In the genomic region with DNA sequence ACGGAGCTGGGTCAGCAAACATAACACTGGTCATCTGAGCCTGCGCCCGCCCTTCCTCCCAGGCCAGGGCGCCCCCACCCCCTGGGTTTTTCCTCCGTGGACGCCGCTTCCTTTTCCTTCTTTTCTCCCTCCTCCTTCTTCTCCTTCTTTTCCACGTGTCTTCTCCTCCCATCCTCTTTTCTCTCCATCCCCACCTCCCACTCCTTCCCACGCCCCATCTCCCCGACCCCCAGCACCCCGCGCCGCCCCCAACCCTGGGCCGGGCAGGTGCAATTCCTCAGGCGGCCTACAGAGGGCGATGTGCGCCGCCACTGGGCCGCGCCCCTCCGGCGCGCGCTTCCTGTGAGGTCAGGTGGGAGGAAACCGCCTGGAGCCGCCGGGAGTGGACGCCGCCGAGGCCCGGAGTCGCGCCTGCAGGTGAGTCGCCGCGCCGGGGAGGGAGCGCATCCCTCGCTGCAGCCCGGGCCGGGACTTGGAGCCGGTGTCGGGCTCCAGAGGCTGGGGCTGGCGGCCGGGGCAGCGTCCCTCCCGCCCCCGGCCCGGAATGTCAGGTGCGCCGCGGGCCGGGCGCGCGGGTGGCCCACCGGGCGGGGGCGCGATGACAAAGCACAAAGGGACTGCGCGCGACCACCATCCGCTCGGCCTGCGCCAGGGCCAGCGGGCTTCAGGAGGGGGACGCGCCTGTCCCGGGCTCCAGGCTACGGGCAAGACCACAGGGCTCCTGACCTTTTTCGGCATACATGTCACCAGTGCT, we compare ENCODE assay signal across 1 cellular context.
TF ChIP-seq lines count a peak whose summit lies in the region.

A gene with protein sequence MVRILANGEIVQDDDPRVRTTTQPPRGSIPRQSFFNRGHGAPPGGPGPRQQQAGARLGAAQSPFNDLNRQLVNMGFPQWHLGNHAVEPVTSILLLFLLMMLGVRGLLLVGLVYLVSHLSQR (plus strand): TSS at position 351 of the 754 bp plus-strand sequence. CDS start 1,497 bp downstream, outside the sequence.

TF ChIP-seq in HEK293, 187 proteins besides CTCF, POLR2A, EP300 and RAD21 (continued from another document and continues in another):
- TF ChIP-seq, protein P1, sequence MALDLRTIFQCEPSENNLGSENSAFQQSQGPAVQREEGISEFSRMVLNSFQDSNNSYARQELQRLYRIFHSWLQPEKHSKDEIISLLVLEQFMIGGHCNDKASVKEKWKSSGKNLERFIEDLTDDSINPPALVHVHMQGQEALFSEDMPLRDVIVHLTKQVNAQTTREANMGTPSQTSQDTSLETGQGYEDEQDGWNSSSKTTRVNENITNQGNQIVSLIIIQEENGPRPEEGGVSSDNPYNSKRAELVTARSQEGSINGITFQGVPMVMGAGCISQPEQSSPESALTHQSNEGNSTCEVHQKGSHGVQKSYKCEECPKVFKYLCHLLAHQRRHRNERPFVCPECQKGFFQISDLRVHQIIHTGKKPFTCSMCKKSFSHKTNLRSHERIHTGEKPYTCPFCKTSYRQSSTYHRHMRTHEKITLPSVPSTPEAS (tag by site-specific recombination; IDR thresholded peaks at IDR 0.05) = no peak
- TF ChIP-seq ZNF394 (tag by site-specific recombination; IDR thresholded peaks at IDR 0.05; ENCODE audit: borderline replicate concordance) (no peak), ZFP37 (tag by site-specific recombination; IDR thresholded peaks at IDR 0.05) (no peak), ZNF658 (tag by site-specific recombination; IDR thresholded peaks at IDR 0.05) (no peak), ZNF677 (tag by site-specific recombination; IDR thresholded peaks at IDR 0.05) (peak; percentile 53; the same call in 1 of the 2 replicates), MYNN (tag by site-specific recombination; IDR thresholded peaks at IDR 0.05; ENCODE audit: borderline replicate concordance) (no peak), KLF9 (tag by site-specific recombination; IDR thresholded peaks at IDR 0.05; ENCODE audit: low read depth) (peak; percentile 92), ZNF133 (tag by site-specific recombination; IDR thresholded peaks at IDR 0.05) (no peak), REPIN1 (tag by site-specific recombination; IDR thresholded peaks at IDR 0.05; ENCODE audit: low read depth) (no peak), GLIS1 (tag by site-specific recombination; IDR thresholded peaks at IDR 0.05) (peak; percentile 83), ZNF140 (tag by site-specific recombination; IDR thresholded peaks at IDR 0.05) (no peak), ZNF223 (tag by site-specific recombination; IDR thresholded peaks at IDR 0.05) (no peak), ZNF830 (tag by site-specific recombination; IDR thresholded peaks at IDR 0.05; ENCODE audit: low read depth) (no peak), ZFP69B (tag by site-specific recombination; IDR thresholded peaks at IDR 0.05) (no peak), YY2 (tag by site-specific recombination; IDR thresholded peaks at IDR 0.05) (peak; percentile 41; the same call in 1 of the 2 replicates), ZNF19 (tag by site-specific recombination; IDR thresholded peaks at IDR 0.05; ENCODE audit: low read depth) (no peak), ZNF157 (tag by site-specific recombination; IDR thresholded peaks at IDR 0.05) (no peak), ZNF701 (tag by site-specific recombination; IDR thresholded peaks at IDR 0.05) (no peak), PRDM1 (tag by site-specific recombination; IDR thresholded peaks at IDR 0.05) (no peak), ZNF791 (tag by site-specific recombination; IDR thresholded peaks at IDR 0.05) (no peak; the same call in 1 of the 2 replicates), KLF7 (tag by site-specific recombination; IDR thresholded peaks at IDR 0.05; ENCODE audit: borderline replicate concordance) (peak; percentile 89), ZNF626 (tag by site-specific recombination; IDR thresholded peaks at IDR 0.05) (no peak), ZNF560 (tag by site-specific recombination; IDR thresholded peaks at IDR 0.05; ENCODE audit: borderline replicate concordance) (no peak), GLI4 (tag by site-specific recombination; IDR thresholded peaks at IDR 0.05) (0 out of 2 replicates have a peak, but pooled peaks have one; percentile 74), ZNF548 (tag by site-specific recombination; IDR thresholded peaks at IDR 0.05) (no peak), ZNF175 (tag by site-specific recombination; IDR thresholded peaks at IDR 0.05) (no peak)
- TF ChIP-seq, protein P2, sequence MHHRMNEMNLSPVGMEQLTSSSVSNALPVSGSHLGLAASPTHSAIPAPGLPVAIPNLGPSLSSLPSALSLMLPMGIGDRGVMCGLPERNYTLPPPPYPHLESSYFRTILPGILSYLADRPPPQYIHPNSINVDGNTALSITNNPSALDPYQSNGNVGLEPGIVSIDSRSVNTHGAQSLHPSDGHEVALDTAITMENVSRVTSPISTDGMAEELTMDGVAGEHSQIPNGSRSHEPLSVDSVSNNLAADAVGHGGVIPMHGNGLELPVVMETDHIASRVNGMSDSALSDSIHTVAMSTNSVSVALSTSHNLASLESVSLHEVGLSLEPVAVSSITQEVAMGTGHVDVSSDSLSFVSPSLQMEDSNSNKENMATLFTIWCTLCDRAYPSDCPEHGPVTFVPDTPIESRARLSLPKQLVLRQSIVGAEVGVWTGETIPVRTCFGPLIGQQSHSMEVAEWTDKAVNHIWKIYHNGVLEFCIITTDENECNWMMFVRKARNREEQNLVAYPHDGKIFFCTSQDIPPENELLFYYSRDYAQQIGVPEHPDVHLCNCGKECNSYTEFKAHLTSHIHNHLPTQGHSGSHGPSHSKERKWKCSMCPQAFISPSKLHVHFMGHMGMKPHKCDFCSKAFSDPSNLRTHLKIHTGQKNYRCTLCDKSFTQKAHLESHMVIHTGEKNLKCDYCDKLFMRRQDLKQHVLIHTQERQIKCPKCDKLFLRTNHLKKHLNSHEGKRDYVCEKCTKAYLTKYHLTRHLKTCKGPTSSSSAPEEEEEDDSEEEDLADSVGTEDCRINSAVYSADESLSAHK (tag by site-specific recombination; IDR thresholded peaks at IDR 0.05) = no peak
- TF ChIP-seq, protein P3, sequence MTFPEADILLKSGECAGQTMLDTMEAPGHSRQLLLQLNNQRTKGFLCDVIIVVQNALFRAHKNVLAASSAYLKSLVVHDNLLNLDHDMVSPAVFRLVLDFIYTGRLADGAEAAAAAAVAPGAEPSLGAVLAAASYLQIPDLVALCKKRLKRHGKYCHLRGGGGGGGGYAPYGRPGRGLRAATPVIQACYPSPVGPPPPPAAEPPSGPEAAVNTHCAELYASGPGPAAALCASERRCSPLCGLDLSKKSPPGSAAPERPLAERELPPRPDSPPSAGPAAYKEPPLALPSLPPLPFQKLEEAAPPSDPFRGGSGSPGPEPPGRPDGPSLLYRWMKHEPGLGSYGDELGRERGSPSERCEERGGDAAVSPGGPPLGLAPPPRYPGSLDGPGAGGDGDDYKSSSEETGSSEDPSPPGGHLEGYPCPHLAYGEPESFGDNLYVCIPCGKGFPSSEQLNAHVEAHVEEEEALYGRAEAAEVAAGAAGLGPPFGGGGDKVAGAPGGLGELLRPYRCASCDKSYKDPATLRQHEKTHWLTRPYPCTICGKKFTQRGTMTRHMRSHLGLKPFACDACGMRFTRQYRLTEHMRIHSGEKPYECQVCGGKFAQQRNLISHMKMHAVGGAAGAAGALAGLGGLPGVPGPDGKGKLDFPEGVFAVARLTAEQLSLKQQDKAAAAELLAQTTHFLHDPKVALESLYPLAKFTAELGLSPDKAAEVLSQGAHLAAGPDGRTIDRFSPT (tag by site-specific recombination; IDR thresholded peaks at IDR 0.05) = no peak
- TF ChIP-seq, protein P4, sequence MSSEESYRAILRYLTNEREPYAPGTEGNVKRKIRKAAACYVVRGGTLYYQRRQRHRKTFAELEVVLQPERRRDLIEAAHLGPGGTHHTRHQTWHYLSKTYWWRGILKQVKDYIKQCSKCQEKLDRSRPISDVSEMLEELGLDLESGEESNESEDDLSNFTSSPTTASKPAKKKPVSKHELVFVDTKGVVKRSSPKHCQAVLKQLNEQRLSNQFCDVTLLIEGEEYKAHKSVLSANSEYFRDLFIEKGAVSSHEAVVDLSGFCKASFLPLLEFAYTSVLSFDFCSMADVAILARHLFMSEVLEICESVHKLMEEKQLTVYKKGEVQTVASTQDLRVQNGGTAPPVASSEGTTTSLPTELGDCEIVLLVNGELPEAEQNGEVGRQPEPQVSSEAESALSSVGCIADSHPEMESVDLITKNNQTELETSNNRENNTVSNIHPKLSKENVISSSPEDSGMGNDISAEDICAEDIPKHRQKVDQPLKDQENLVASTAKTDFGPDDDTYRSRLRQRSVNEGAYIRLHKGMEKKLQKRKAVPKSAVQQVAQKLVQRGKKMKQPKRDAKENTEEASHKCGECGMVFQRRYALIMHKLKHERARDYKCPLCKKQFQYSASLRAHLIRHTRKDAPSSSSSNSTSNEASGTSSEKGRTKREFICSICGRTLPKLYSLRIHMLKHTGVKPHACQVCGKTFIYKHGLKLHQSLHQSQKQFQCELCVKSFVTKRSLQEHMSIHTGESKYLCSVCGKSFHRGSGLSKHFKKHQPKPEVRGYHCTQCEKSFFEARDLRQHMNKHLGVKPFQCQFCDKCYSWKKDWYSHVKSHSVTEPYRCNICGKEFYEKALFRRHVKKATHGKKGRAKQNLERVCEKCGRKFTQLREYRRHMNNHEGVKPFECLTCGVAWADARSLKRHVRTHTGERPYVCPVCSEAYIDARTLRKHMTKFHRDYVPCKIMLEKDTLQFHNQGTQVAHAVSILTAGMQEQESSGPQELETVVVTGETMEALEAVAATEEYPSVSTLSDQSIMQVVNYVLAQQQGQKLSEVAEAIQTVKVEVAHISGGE (tag by site-specific recombination; conservative IDR thresholded peaks at IDR 0.05; ENCODE audit: low read depth) = 0 out of 2 replicates have a peak, but pooled peaks have one; percentile 25
- TF ChIP-seq, protein P5, sequence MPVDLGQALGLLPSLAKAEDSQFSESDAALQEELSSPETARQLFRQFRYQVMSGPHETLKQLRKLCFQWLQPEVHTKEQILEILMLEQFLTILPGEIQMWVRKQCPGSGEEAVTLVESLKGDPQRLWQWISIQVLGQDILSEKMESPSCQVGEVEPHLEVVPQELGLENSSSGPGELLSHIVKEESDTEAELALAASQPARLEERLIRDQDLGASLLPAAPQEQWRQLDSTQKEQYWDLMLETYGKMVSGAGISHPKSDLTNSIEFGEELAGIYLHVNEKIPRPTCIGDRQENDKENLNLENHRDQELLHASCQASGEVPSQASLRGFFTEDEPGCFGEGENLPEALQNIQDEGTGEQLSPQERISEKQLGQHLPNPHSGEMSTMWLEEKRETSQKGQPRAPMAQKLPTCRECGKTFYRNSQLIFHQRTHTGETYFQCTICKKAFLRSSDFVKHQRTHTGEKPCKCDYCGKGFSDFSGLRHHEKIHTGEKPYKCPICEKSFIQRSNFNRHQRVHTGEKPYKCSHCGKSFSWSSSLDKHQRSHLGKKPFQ (tag by site-specific recombination; IDR thresholded peaks at IDR 0.05) = no peak
- TF ChIP-seq, protein P6, sequence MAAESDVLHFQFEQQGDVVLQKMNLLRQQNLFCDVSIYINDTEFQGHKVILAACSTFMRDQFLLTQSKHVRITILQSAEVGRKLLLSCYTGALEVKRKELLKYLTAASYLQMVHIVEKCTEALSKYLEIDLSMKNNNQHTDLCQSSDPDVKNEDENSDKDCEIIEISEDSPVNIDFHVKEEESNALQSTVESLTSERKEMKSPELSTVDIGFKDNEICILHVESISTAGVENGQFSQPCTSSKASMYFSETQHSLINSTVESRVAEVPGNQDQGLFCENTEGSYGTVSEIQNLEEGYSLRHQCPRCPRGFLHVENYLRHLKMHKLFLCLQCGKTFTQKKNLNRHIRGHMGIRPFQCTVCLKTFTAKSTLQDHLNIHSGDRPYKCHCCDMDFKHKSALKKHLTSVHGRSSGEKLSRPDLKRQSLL (tag by site-specific recombination; IDR thresholded peaks at IDR 0.05) = no peak; the same call in 1 of the 2 replicates
- TF ChIP-seq, protein P7, sequence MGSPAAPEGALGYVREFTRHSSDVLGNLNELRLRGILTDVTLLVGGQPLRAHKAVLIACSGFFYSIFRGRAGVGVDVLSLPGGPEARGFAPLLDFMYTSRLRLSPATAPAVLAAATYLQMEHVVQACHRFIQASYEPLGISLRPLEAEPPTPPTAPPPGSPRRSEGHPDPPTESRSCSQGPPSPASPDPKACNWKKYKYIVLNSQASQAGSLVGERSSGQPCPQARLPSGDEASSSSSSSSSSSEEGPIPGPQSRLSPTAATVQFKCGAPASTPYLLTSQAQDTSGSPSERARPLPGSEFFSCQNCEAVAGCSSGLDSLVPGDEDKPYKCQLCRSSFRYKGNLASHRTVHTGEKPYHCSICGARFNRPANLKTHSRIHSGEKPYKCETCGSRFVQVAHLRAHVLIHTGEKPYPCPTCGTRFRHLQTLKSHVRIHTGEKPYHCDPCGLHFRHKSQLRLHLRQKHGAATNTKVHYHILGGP (tag by site-specific recombination; IDR thresholded peaks at IDR 0.05) = no peak
- TF ChIP-seq, protein P8, sequence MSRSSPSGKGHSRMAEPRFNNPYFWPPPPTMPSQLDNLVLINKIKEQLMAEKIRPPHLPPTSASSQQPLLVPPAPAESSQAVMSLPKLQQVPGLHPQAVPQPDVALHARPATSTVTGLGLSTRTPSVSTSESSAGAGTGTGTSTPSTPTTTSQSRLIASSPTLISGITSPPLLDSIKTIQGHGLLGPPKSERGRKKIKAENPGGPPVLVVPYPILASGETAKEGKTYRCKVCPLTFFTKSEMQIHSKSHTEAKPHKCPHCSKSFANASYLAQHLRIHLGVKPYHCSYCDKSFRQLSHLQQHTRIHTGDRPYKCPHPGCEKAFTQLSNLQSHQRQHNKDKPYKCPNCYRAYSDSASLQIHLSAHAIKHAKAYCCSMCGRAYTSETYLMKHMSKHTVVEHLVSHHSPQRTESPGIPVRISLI (tag by site-specific recombination; IDR thresholded peaks at IDR 0.05) = no peak
- TF ChIP-seq, protein P9, sequence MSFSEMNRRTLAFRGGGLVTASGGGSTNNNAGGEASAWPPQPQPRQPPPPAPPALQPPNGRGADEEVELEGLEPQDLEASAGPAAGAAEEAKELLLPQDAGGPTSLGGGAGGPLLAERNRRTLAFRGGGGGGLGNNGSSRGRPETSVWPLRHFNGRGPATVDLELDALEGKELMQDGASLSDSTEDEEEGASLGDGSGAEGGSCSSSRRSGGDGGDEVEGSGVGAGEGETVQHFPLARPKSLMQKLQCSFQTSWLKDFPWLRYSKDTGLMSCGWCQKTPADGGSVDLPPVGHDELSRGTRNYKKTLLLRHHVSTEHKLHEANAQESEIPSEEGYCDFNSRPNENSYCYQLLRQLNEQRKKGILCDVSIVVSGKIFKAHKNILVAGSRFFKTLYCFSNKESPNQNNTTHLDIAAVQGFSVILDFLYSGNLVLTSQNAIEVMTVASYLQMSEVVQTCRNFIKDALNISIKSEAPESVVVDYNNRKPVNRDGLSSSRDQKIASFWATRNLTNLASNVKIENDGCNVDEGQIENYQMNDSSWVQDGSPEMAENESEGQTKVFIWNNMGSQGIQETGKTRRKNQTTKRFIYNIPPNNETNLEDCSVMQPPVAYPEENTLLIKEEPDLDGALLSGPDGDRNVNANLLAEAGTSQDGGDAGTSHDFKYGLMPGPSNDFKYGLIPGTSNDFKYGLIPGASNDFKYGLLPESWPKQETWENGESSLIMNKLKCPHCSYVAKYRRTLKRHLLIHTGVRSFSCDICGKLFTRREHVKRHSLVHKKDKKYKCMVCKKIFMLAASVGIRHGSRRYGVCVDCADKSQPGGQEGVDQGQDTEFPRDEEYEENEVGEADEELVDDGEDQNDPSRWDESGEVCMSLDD (tag by site-specific recombination; IDR thresholded peaks at IDR 0.05) = peak; percentile 96
- TF ChIP-seq, protein P10, sequence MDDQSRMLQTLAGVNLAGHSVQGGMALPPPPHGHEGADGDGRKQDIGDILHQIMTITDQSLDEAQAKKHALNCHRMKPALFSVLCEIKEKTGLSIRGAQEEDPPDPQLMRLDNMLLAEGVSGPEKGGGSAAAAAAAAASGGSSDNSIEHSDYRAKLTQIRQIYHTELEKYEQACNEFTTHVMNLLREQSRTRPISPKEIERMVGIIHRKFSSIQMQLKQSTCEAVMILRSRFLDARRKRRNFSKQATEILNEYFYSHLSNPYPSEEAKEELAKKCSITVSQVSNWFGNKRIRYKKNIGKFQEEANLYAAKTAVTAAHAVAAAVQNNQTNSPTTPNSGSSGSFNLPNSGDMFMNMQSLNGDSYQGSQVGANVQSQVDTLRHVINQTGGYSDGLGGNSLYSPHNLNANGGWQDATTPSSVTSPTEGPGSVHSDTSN (CRISPR knock-in tag; IDR thresholded peaks at IDR 0.05) = no peak
